23 cellular contexts compared by ENCODE assay signal in the genomic region with DNA sequence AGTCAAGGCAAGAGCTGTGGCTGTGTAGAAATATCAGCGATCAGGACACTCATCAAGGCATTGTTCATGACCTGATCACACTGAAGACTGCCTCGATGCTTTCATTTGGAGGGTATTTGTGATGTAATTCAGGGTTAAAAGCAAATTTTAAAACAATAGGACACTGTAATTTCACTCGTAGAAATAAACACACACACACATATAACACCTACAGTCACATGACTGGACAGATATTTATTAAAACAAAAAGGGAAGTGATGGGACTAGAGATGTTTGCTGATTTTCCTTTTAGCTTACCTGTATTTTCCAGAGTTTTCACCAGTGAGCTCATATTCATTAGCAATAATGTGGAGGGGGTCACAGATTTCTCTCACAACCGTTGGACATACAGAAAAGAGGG. TPM values are rescaled to one million over a fixed set of nuclear protein-coding genes. Genes with fewer than 3 reads are reported as not detected.
DNase-seq lines count a peak whose midpoint lies in the region; ATAC-seq and TF ChIP-seq lines count a peak whose summit lies in the region.
"Had no signal": no experiment of that assay in that cellular context is flagged by ENCODE, and none has a peak within 500 bp of the region (broad histone marks: within the 10 kb centered on the region; RNA-seq: fewer than 3 reads in every experiment).

No MANE protein-coding gene starts in this region.

- H3K36me3 ChIP-seq in ACC112 (ENCODE audit: insufficient read depth, low read length) (no peaks in the 10 kb centered on the region), HUES64 (ENCODE audit: insufficient read depth, low read length) (no peaks in the 10 kb centered on the region), mesendoderm (ENCODE audit: control insufficient read depth, insufficient read depth, low read length) (no peaks in the 10 kb centered on the region)
- H3K36me3 ChIP-seq: MG63, Peyer's patch, tibial nerve had no signal

- H2BK5ac ChIP-seq in mesendoderm (ENCODE audit: low read length) = peak overlapping the region; percentile 98

- peaks cover 59% of the 10 kb centered on the region for H3K4me1 ChIP-seq in ACC112 (ENCODE audit: control insufficient read depth, insufficient read depth, low read length, unreplicated experiment)
- H3K4me1 ChIP-seq in HUES64 (ENCODE audit: insufficient read depth, low read length) = peaks cover 40% of the 10 kb centered on the region
- peaks cover 10% of the 10 kb centered on the region for H3K4me1 ChIP-seq in mesendoderm (ENCODE audit: control insufficient read depth, low read depth, low read length)
- H3K4me1 ChIP-seq: Peyer's patch, tibial nerve had no signal

- no peaks in the 10 kb centered on the region for H3K27me3 ChIP-seq in ACC112 (ENCODE audit: insufficient read depth, low read length)
- H3K27me3 ChIP-seq in HUES64 (ENCODE audit: insufficient read depth, low read length) = no peaks in the 10 kb centered on the region
- H3K27me3 ChIP-seq in mesendoderm (ENCODE audit: insufficient read depth, low read length, poor library complexity) = no peaks in the 10 kb centered on the region
- H3K27me3 ChIP-seq: MG63, Peyer's patch, tibial nerve had no signal

- H2AK5ac ChIP-seq in mesendoderm (ENCODE audit: low read length) = peak overlapping the region; percentile 92

- H3K9ac ChIP-seq in HUES64 (ENCODE audit: low read depth, low read length) = no peak overlapping the region; the same call in 1 of the 2 replicates
- peak overlapping the region; percentile 39 for H3K9ac ChIP-seq in mesendoderm (ENCODE audit: low read length)

- peak overlapping the region; percentile 79 for H2AFZ ChIP-seq in ACC112 (ENCODE audit: low read length, unreplicated experiment)

- ATAC-seq in HG03378 (IDR thresholded peaks at IDR 0.05; ENCODE audit: unreplicated experiment) = no peak
- ATAC-seq: A549 had no signal

- TF ChIP-seq CTCF in chondrocyte (IDR thresholded peaks at IDR 0.05) = no peak

- no peaks in the 10 kb centered on the region for H3K9me3 ChIP-seq in HUES64 (ENCODE audit: insufficient read depth, low read depth, low read length)
- H3K9me3 ChIP-seq: A549, MG63, Peyer's patch, tibial nerve had no signal

- H4K5ac ChIP-seq in mesendoderm (ENCODE audit: low read length) = peak overlapping the region; percentile 5

- no peak overlapping the region for H2BK120ac ChIP-seq in mesendoderm (ENCODE audit: low read depth, low read length)

- H3K79me2 ChIP-seq in ACC112 (ENCODE audit: control insufficient read depth, insufficient read depth, low read length, unreplicated experiment) (peaks cover 3% of the 10 kb centered on the region), mesendoderm (ENCODE audit: control insufficient read depth, insufficient read depth, low read length) (no peaks in the 10 kb centered on the region)

- H3K23ac ChIP-seq in mesendoderm (ENCODE audit: low read length) = no peak overlapping the region

- no peak overlapping the region for H2BK15ac ChIP-seq in mesendoderm (replicated peaks; ENCODE audit: low read depth)

- H3K36me3 Mint-ChIP-seq in chondrocyte (ENCODE audit: low read depth) = no peaks in the 10 kb centered on the region

- H3K4me3 ChIP-seq in ACC112 (ENCODE audit: low read depth, low read length) = peak overlapping the region; percentile 63
- no peak overlapping the region; the same call in 1 of the 2 replicates for H3K4me3 ChIP-seq in HUES64 (ENCODE audit: low read length)
- H3K4me3 ChIP-seq in mesendoderm (ENCODE audit: low read length) = no peak overlapping the region
- H3K4me3 ChIP-seq: A549, lung, MG63, Peyer's patch, SK-N-MC, tibial nerve had no signal

- H3K79me1 ChIP-seq in mesendoderm (ENCODE audit: low read length) = no peaks in the 10 kb centered on the region

- no peaks in the 10 kb centered on the region for H3K9me3 Mint-ChIP-seq in chondrocyte (ENCODE audit: low read depth)
- H3K9me3 Mint-ChIP-seq: stimulated activated naive CD8-positive, alpha-beta T cell treated with anti-CD3 and anti-CD28 coated beads, Interleukin-15, Interleukin-2, amounts not matched to agents 100 ng/mL and 50 ng/mL, for 24 hours; T-helper 2 cell treated with Interferon-gamma antibody and Interleukin-4, amounts not matched to agents 5 μg/mL and 100 μg/mL, for 36 hours had no signal

- whole genome bisulfite sequencing in HUES64 = 91% methylated on average over 3 of the region's 4 CpGs
- WGBS in mesendoderm (ENCODE audit: extremely low coverage, insufficient coverage, low lambda C conversion rate) = no CpG with 5 or more reads among the region's 4 CpGs

- peak overlapping the region; percentile 84 for H3K18ac ChIP-seq in mesendoderm (ENCODE audit: low read length)

- no peak overlapping the region for H3K4me3 Mint-ChIP-seq in chondrocyte (ENCODE audit: unreplicated experiment)
- H3K4me3 Mint-ChIP-seq: stimulated activated naive CD8-positive, alpha-beta T cell treated with anti-CD3 and anti-CD28 coated beads, Interleukin-15, Interleukin-2, amounts not matched to agents 100 ng/mL and 50 ng/mL, for 24 hours; T-helper 2 cell treated with Interferon-gamma antibody and Interleukin-4, amounts not matched to agents 5 μg/mL and 100 μg/mL, for 36 hours had no signal

- DNase-seq in chondrocyte (ENCODE audit: low spot score) = no peak
- DNase-seq in mesendoderm = no peak
- no peak for DNase-seq in nucleus accumbens (lab: John Stamatoyannopoulos, UW)
- DNase-seq in HuH-7.5 (ENCODE audit: low spot score) = no peak
- DNase-seq in hepatic stellate cell (ENCODE audit: low spot score) = no peak
- DNase-seq: activated effector memory CD4-positive, alpha-beta T cell treated with Interleukin-2 at 50 U/mL for 16 hours; DMS79; MG63; NCI-H1436; Peyer's patch; retina; stimulated activated CD4-positive, alpha-beta T cell treated with anti-CD3 and anti-CD28 coated beads, Interleukin-4, amount 100 ng/mL, for 24 hours had no signal

- H3K27me3 Mint-ChIP-seq in chondrocyte (ENCODE audit: low read depth) = no peaks in the 10 kb centered on the region
- H3K27me3 Mint-ChIP-seq: stimulated activated naive CD8-positive, alpha-beta T cell treated with anti-CD3 and anti-CD28 coated beads, Interleukin-15, Interleukin-2, amounts not matched to agents 100 ng/mL and 50 ng/mL, for 24 hours had no signal

- H3K4me2 ChIP-seq in mesendoderm (ENCODE audit: low read length) = no peak overlapping the region

- peak overlapping the region; percentile 37 for H3K27ac Mint-ChIP-seq in chondrocyte (ENCODE audit: unreplicated experiment)
- H3K27ac Mint-ChIP-seq: stimulated activated naive CD8-positive, alpha-beta T cell treated with anti-CD3 and anti-CD28 coated beads, Interleukin-15, Interleukin-2, amounts not matched to agents 100 ng/mL and 50 ng/mL, for 24 hours; T-helper 2 cell treated with Interferon-gamma antibody and Interleukin-4, amounts not matched to agents 5 μg/mL and 100 μg/mL, for 36 hours had no signal

- H4K8ac ChIP-seq in mesendoderm (ENCODE audit: low read depth, low read length) = no peak overlapping the region

- peak overlapping the region; percentile 91 for H3K56ac ChIP-seq in mesendoderm (ENCODE audit: low read length)

- H3K4ac ChIP-seq in mesendoderm (ENCODE audit: low read depth, low read length) = peak overlapping the region; percentile 65

- H3K4me1 Mint-ChIP-seq in chondrocyte (ENCODE audit: low read depth) = peaks cover 27% of the 10 kb centered on the region

- H3K27ac ChIP-seq in ACC112 (ENCODE audit: low read depth, low read length) = peak overlapping the region; percentile 82
- H3K27ac ChIP-seq in HUES64 (ENCODE audit: low read depth, low read length) = peak overlapping the region; percentile 19; the same call in 1 of the 2 replicates
- H3K27ac ChIP-seq in mesendoderm (ENCODE audit: low read depth, low read length) = peak overlapping the region; percentile 74
- H3K27ac ChIP-seq: Peyer's patch, SK-N-MC, tibial nerve had no signal

RNA-seq across cellular contexts. Expression of gene KDR, which starts 51.1 kb away (rescaled TPM):
- 47.1 TPM for polyA plus RNA-seq in HUES64 (2013, experiment 1 of 2)
- polyA plus RNA-seq in HUES64 (2013, experiment 2 of 2) = 45.1 TPM
- total RNA-seq in chondrocyte = 0.67 to 8.6 TPM (median 0.77 TPM) in 3 replicates
- 39.2 TPM for polyA plus RNA-seq in mesendoderm (2013, experiment 1 of 2)
- polyA plus RNA-seq in mesendoderm (2013, experiment 2 of 2) = 38.7 TPM
- polyA plus RNA-seq: A549, BJ, keratinocyte had no signal

Comparison
In these comparisons a context has a peak if more than half of its experiments do, and no peak if none do; other contexts are left out.
1. H3K27ac ChIP-seq: peak in every context shown above with its lines; median percentile 82 in ACC112; 74 in mesendoderm; 19 in HUES64.